Comparison of ENCODE assay signal across 16 cellular contexts in genomic region chr17:72409405-72410002, GRCh38.
DNase-seq lines count a peak whose midpoint lies in the region; ATAC-seq, FAIRE-seq and TF ChIP-seq lines count a peak whose summit lies in the region.
"Had no signal": no experiment of that assay in that cellular context is flagged by ENCODE, and none has a peak within 500 bp of the region (broad histone marks: within the 10 kb centered on the region; RNA-seq: fewer than 3 reads in every experiment).

No MANE protein-coding gene starts in this region.

- peaks cover 51% of the 10 kb centered on the region for H3K79me2 ChIP-seq in HepG2 (ENCODE audit: insufficient read depth, low read length)

- peaks cover 99% of the 10 kb centered on the region for H3K4me1 ChIP-seq in HepG2 (ENCODE audit: insufficient read depth, low read length)
- H3K4me1 ChIP-seq in right lobe of liver, result no peaks in the 10 kb centered on the region
- H3K4me1 ChIP-seq in heart right ventricle, result peaks cover 0 to 19% (median 8%) of the 10 kb centered on the region in 9 donors

- intact Hi-C loops in HepG2 (cut with micrococcal nuclease; ENCODE audit: unreplicated experiment), result loop anchor here (5.0 kb wide), 2 partner anchors 38 to 93 kb away; no protein-coding TSS in a partner anchor
- intact Hi-C loops in right lobe of liver (cut with DNase I), result no loop called here
- intact Hi-C loops in heart right ventricle (cut with DNase I), result no loop called here

- H3K9me3 ChIP-seq in HepG2 (ENCODE audit: low read length), result no peaks in the 10 kb centered on the region
- no peaks in the 10 kb centered on the region for H3K9me3 ChIP-seq in right lobe of liver
- no peaks in the 10 kb centered on the region for H3K9me3 ChIP-seq in heart right ventricle
- H3K9me3 ChIP-seq: mucosa of descending colon, neutrophil had no signal

- no peaks in the 10 kb centered on the region for H3K27me3 ChIP-seq in HepG2 (ENCODE audit: control insufficient read depth in 1 of 2, insufficient read depth in 2 of 2, low read length in 2 of 2)
- no peaks in the 10 kb centered on the region for H3K27me3 ChIP-seq in right lobe of liver
- peaks cover 0 to 14% (median 8%) of the 10 kb centered on the region in 7 donors for H3K27me3 ChIP-seq in heart right ventricle
- H3K27me3 ChIP-seq: neutrophil had no signal

- no peak for FAIRE-seq in HepG2 (lab: Jason Lieb, UNC)

- H3K27ac ChIP-seq in HepG2 (ENCODE audit: extremely low read length, insufficient read depth, low read length), result no peak overlapping the region
- no peak overlapping the region for H3K27ac ChIP-seq in right lobe of liver
- H3K27ac ChIP-seq in VCaP, result peak overlapping the region; percentile 99
- no peak overlapping the region for H3K27ac ChIP-seq in heart right ventricle
- H3K27ac ChIP-seq: neutrophil had no signal

- 96% methylated on average over 2 of the region's 2 CpGs for WGBS in HepG2 (ENCODE audit: low lambda C conversion rate)
- 63% methylated on average over 2 of the region's 2 CpGs for WGBS in right lobe of liver (ENCODE audit: insufficient coverage, low coverage, low lambda C conversion rate, missing lambda C conversion rate)
- 93 to 94% methylated on average over 2 of the region's 2 CpGs for WGBS in heart right ventricle, 2 donors

- no peak overlapping the region for H3K4me2 ChIP-seq in HepG2 (ENCODE audit: low read depth, low read length)

- no peak overlapping the region for H3K9ac ChIP-seq in HepG2 (ENCODE audit: insufficient read depth, low read depth, low read length)

- H3K36me3 ChIP-seq in HepG2 (replicated peaks in 1 of 2; ENCODE audit: control insufficient read depth in 1 of 2, insufficient read depth in 2 of 2, low read length in 2 of 2) (peaks cover 2 to 6% of the 10 kb centered on the region in 2 experiments; a peak in 4 of 5 replicates), right lobe of liver (no peaks in the 10 kb centered on the region), heart right ventricle (no peaks in the 10 kb centered on the region)
- H3K36me3 ChIP-seq: neutrophil had no signal

- ATAC-seq in HepG2, result no peak
- no peak for ATAC-seq in right lobe of liver
- ATAC-seq in HG03521 (IDR thresholded peaks at IDR 0.05; ENCODE audit: unreplicated experiment), result peak; percentile 45
- ATAC-seq in GM19467 (IDR thresholded peaks at IDR 0.05; ENCODE audit: unreplicated experiment), result no peak
- ATAC-seq in heart right ventricle, result no peak
- ATAC-seq: mucosa of descending colon had no signal

- no peak for TF ChIP-seq RAD21 in HepG2 (CRISPR knock-in tag; IDR thresholded peaks at IDR 0.05)

- no peak for TF ChIP-seq CTCF in HepG2 (CRISPR knock-in tag; IDR thresholded peaks at IDR 0.05)
- TF ChIP-seq CTCF in right lobe of liver (IDR thresholded peaks at IDR 0.05), result no peak
- TF ChIP-seq CTCF in VCaP (conservative IDR thresholded peaks at IDR 0.05), result no peak
- no peak for TF ChIP-seq CTCF in heart right ventricle (IDR thresholded peaks at IDR 0.05)

- no TSS peak for BruUV-seq in HepG2 (replicated peaks; lab: Mats Ljungman, UMichigan)

- DNase-seq in HepG2 (ENCODE audit: low spot score), result no peak
- no peak for DNase-seq in right lobe of liver
- no peak for DNase-seq in AG20443 (ENCODE audit: low spot score)
- DNase-seq in ecto neural progenitor cell (ENCODE audit: low spot score), result no peak
- no peak for DNase-seq in heart right ventricle
- DNase-seq: activated CD4-positive, alpha-beta T cell treated with anti-CD3 and anti-CD28 coated beads for 1 hour; amniotic stem cell; CD4-positive, alpha-beta memory T cell; endodermal cell; mucosa of descending colon; NCI-H1048; NCI-H748 treated with DMSO at 0.1 percent for 48 hours had no signal

- in situ Hi-C loops in HepG2 (cut with HindIII; ENCODE audit: extremely low pct_ligation_motif_present, low pct_unique_long_range_greater_than_20kb), result no loop called here

- H3K4me3 ChIP-seq in HepG2 (replicated peaks in 1 of 3; ENCODE audit: insufficient read depth in 1 of 3, low read depth in 2 of 3, low read length in 3 of 3), result no peak overlapping the region
- H3K4me3 ChIP-seq in right lobe of liver, result no peak overlapping the region
- H3K4me3 ChIP-seq in heart right ventricle, result no peak overlapping the region
- H3K4me3 ChIP-seq: mucosa of descending colon had no signal

- POLR2A ChIA-PET in HepG2 (lab: Yijun Ruan, JAX), result interaction anchor here (2.6 to 6.0 kb wide), 3 partner anchors 9 to 287 kb away, joined by 19 to 81 read pairs (median 71); partner anchors contain the start of gene SOX9

- no peak for TF ChIP-seq POLR2A in HepG2 (IDR thresholded peaks at IDR 0.05; ENCODE audit: insufficient read depth in 1 of 2, low read depth in 2 of 2, low read length in 2 of 2)
- no peak for TF ChIP-seq POLR2A in right lobe of liver (IDR thresholded peaks at IDR 0.05)

- TF ChIP-seq EP300 in HepG2 (IDR thresholded peaks at IDR 0.05; ENCODE audit: low read depth in 2 of 2, low read length in 2 of 2) (no peak), HepG2 (CRISPR knock-in tag; IDR thresholded peaks at IDR 0.05; ENCODE audit: borderline replicate concordance) (no peak)

- no peaks in the 10 kb centered on the region for H4K20me1 ChIP-seq in HepG2 (ENCODE audit: insufficient read depth, low read length)

- CTCF ChIA-PET in HepG2 (lab: Yijun Ruan, JAX; ENCODE audit: low intra/inter-chr PET ratio, low total read pairs), result no interaction called here

- H2AFZ ChIP-seq in HepG2 (ENCODE audit: low read length), result no peak overlapping the region

TF ChIP-seq in HepG2, 621 proteins besides CTCF, POLR2A, EP300 and RAD21:
- TF ChIP-seq SP4 (CRISPR knock-in tag; IDR thresholded peaks at IDR 0.05) (no peak), ZNF24 (IDR thresholded peaks at IDR 0.05) (no peak), ETS1 (CRISPR knock-in tag; IDR thresholded peaks at IDR 0.05) (no peak), PLSCR1 (CRISPR knock-in tag; IDR thresholded peaks at IDR 0.05; ENCODE audit: borderline replicate concordance) (no peak), ZIK1 (CRISPR knock-in tag; IDR thresholded peaks at IDR 0.05; ENCODE audit: borderline replicate concordance, low read depth) (no peak), ZNF329 (CRISPR knock-in tag; IDR thresholded peaks at IDR 0.05; ENCODE audit: low read depth) (no peak), AGO2 (optimal IDR thresholded peaks at IDR 0.05; ENCODE audit: low read depth, low read length) (peak; percentile 6), FOXC1 (CRISPR knock-in tag; IDR thresholded peaks at IDR 0.05; ENCODE audit: borderline replicate concordance) (no peak), ZNF550 (CRISPR knock-in tag; IDR thresholded peaks at IDR 0.05; ENCODE audit: borderline replicate concordance) (no peak), ZNF280D (CRISPR knock-in tag; IDR thresholded peaks at IDR 0.05) (no peak), CREB1 (IDR thresholded peaks at IDR 0.05) (no peak), CREB1 (CRISPR knock-in tag; IDR thresholded peaks at IDR 0.05) (0 out of 2 replicates have a peak, but pooled peaks have one; percentile 2), MTF2 (CRISPR knock-in tag; IDR thresholded peaks at IDR 0.05; ENCODE audit: borderline replicate concordance) (no peak), ZNF143 (CRISPR knock-in tag; IDR thresholded peaks at IDR 0.05) (peak; percentile 63), THAP11 (CRISPR knock-in tag; IDR thresholded peaks at IDR 0.05) (peak; percentile 89), RBM22 (optimal IDR thresholded peaks at IDR 0.05; ENCODE audit: low read length) (peak; percentile 48)
